Comparison of ENCODE assay signal across 1 cellular context in the genomic region with DNA sequence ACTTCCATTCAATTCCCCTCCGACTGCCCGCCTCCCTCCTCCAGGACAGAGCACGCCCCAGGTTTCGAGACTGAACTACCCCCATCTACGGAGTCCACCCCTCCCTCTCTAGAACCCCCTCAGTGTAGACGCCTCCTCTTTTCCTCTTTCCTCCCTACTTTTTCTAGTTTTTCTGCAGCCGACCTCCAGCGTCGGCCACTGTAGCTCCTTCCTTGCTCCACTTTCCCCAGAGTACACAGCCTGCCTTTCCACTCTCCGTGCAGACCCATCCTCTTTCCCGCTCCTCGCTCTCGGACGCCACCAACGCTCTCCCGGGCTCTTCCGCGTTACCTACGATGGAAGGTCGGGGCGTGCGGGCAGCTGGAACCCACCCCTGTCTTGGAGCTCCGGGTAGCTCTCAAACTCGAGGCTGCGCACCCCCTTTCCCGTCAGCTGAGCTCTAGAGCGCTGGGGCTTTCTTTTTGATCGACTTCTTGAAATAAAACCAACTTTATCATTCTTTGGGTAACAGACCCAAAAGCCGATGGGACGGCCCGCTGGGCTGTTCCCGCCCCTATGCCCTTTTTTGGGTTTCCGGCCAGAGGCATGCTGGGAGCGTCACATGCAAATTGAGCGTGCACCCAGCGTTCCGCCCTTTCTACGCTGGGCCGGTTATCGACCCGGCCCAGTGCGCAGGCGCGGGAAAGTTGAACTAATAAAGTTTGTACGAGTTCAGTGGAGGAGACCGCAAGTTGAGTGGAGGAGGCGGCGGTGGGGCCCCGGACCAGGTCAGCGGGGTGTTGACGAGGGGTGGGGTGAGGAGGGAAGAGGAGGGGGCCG.
A peak's percentile ranks its signal among the peaks of the same experiment; 100 is the strongest.
TF ChIP-seq lines count a peak whose summit lies in the region.

A gene with protein sequence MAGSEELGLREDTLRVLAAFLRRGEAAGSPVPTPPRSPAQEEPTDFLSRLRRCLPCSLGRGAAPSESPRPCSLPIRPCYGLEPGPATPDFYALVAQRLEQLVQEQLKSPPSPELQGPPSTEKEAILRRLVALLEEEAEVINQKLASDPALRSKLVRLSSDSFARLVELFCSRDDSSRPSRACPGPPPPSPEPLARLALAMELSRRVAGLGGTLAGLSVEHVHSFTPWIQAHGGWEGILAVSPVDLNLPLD (plus strand): TSS at position 633 of the 819 bp plus-strand sequence. CDS start 760 bp downstream, outside the sequence.
A gene with protein sequence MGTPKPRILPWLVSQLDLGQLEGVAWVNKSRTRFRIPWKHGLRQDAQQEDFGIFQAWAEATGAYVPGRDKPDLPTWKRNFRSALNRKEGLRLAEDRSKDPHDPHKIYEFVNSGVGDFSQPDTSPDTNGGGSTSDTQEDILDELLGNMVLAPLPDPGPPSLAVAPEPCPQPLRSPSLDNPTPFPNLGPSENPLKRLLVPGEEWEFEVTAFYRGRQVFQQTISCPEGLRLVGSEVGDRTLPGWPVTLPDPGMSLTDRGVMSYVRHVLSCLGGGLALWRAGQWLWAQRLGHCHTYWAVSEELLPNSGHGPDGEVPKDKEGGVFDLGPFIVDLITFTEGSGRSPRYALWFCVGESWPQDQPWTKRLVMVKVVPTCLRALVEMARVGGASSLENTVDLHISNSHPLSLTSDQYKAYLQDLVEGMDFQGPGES (minus strand): TSS at position 557 of the 819 bp plus-strand sequence. CDS start 1,019 bp downstream, outside the sequence.

TF ChIP-seq in K562, 482 proteins besides CTCF, POLR2A, EP300 and RAD21 (continued from another document and continues in another):
- TF ChIP-seq, protein P1, sequence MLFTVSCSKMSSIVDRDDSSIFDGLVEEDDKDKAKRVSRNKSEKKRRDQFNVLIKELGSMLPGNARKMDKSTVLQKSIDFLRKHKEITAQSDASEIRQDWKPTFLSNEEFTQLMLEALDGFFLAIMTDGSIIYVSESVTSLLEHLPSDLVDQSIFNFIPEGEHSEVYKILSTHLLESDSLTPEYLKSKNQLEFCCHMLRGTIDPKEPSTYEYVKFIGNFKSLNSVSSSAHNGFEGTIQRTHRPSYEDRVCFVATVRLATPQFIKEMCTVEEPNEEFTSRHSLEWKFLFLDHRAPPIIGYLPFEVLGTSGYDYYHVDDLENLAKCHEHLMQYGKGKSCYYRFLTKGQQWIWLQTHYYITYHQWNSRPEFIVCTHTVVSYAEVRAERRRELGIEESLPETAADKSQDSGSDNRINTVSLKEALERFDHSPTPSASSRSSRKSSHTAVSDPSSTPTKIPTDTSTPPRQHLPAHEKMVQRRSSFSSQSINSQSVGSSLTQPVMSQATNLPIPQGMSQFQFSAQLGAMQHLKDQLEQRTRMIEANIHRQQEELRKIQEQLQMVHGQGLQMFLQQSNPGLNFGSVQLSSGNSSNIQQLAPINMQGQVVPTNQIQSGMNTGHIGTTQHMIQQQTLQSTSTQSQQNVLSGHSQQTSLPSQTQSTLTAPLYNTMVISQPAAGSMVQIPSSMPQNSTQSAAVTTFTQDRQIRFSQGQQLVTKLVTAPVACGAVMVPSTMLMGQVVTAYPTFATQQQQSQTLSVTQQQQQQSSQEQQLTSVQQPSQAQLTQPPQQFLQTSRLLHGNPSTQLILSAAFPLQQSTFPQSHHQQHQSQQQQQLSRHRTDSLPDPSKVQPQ (CRISPR knock-in tag; IDR thresholded peaks at IDR 0.05; ENCODE audit: borderline replicate concordance), result no peak
- TF ChIP-seq POLR2AphosphoS5 (IDR thresholded peaks at IDR 0.05; ENCODE audit: control insufficient read depth, insufficient read depth, low read depth, low read length) (peak; percentile 89), RFX7 (CRISPR knock-in tag; IDR thresholded peaks at IDR 0.05) (no peak), ZNF766 (CRISPR knock-in tag; conservative IDR thresholded peaks at IDR 0.05) (no peak), CCNT2 (IDR thresholded peaks at IDR 0.05; ENCODE audit: borderline replicate concordance, extremely low read depth, insufficient read length, low read depth, low read length) (peak; percentile 68), MTA2 (IDR thresholded peaks at IDR 0.05; ENCODE audit: low read depth) (no peak), SIRT6 (IDR thresholded peaks at IDR 0.05; ENCODE audit: low read depth, low read length) (no peak), ZNF143 (CRISPR knock-in tag; IDR thresholded peaks at IDR 0.05) (peak; percentile 79), ZC3H8 (IDR thresholded peaks at IDR 0.05) (no peak), ZSCAN32 (CRISPR knock-in tag; IDR thresholded peaks at IDR 0.05) (0 out of 2 replicates have a peak, but pooled peaks have one; percentile 31), TBL1XR1 (IDR thresholded peaks at IDR 0.05; ENCODE audit: low read length in 2 of 2) (0 out of 4 replicates have a peak, but pooled peaks of 1 of the 2 experiments have one; percentile 5), NR2C1 (IDR thresholded peaks at IDR 0.05) (no peak), NR2C1 (tag; IDR thresholded peaks at IDR 0.05) (no peak), FOXJ3 (CRISPR knock-in tag; IDR thresholded peaks at IDR 0.05) (no peak), FOXK2 (conservative IDR thresholded peaks at IDR 0.05 in 1 of 2, IDR thresholded peaks at IDR 0.05 in 1 of 2; ENCODE audit: low read depth in 2 of 2) (no peak; a peak in 1 of 4 replicates), RBM17 (IDR thresholded peaks at IDR 0.05; ENCODE audit: borderline replicate concordance, low read depth, low read length) (no peak), CEBPG (CRISPR knock-in tag; IDR thresholded peaks at IDR 0.05) (no peak), CEBPG (tag; conservative IDR thresholded peaks at IDR 0.05 in 1 of 2, IDR thresholded peaks at IDR 0.05 in 1 of 2) (no peak), ZNF696 (CRISPR knock-in tag; conservative IDR thresholded peaks at IDR 0.05) (no peak), ZNF79 (CRISPR knock-in tag; IDR thresholded peaks at IDR 0.05; ENCODE audit: low read depth) (no peak), TAF9B (IDR thresholded peaks at IDR 0.05; ENCODE audit: partially characterized antibody) (peak; percentile 12), RHOXF2B (CRISPR knock-in tag; conservative IDR thresholded peaks at IDR 0.05) (no peak), XRCC3 (IDR thresholded peaks at IDR 0.05) (no peak), HDAC3 (IDR thresholded peaks at IDR 0.05; ENCODE audit: borderline replicate concordance, partially characterized antibody) (peak; percentile 12), ZNF311 (CRISPR knock-in tag; IDR thresholded peaks at IDR 0.05) (no peak), POLR3G (IDR thresholded peaks at IDR 0.05; ENCODE audit: extremely low read depth, insufficient read length, insufficient replicate concordance) (no peak)
- TF ChIP-seq, protein P2, sequence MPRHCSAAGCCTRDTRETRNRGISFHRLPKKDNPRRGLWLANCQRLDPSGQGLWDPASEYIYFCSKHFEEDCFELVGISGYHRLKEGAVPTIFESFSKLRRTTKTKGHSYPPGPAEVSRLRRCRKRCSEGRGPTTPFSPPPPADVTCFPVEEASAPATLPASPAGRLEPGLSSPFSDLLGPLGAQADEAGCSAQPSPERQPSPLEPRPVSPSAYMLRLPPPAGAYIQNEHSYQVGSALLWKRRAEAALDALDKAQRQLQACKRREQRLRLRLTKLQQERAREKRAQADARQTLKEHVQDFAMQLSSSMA (CRISPR knock-in tag; IDR thresholded peaks at IDR 0.05), result no peak
- TF ChIP-seq, protein P3, sequence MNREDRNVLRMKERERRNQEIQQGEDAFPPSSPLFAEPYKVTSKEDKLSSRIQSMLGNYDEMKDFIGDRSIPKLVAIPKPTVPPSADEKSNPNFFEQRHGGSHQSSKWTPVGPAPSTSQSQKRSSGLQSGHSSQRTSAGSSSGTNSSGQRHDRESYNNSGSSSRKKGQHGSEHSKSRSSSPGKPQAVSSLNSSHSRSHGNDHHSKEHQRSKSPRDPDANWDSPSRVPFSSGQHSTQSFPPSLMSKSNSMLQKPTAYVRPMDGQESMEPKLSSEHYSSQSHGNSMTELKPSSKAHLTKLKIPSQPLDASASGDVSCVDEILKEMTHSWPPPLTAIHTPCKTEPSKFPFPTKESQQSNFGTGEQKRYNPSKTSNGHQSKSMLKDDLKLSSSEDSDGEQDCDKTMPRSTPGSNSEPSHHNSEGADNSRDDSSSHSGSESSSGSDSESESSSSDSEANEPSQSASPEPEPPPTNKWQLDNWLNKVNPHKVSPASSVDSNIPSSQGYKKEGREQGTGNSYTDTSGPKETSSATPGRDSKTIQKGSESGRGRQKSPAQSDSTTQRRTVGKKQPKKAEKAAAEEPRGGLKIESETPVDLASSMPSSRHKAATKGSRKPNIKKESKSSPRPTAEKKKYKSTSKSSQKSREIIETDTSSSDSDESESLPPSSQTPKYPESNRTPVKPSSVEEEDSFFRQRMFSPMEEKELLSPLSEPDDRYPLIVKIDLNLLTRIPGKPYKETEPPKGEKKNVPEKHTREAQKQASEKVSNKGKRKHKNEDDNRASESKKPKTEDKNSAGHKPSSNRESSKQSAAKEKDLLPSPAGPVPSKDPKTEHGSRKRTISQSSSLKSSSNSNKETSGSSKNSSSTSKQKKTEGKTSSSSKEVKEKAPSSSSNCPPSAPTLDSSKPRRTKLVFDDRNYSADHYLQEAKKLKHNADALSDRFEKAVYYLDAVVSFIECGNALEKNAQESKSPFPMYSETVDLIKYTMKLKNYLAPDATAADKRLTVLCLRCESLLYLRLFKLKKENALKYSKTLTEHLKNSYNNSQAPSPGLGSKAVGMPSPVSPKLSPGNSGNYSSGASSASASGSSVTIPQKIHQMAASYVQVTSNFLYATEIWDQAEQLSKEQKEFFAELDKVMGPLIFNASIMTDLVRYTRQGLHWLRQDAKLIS (CRISPR knock-in tag; IDR thresholded peaks at IDR 0.05), result no peak
- TF ChIP-seq, protein P4, sequence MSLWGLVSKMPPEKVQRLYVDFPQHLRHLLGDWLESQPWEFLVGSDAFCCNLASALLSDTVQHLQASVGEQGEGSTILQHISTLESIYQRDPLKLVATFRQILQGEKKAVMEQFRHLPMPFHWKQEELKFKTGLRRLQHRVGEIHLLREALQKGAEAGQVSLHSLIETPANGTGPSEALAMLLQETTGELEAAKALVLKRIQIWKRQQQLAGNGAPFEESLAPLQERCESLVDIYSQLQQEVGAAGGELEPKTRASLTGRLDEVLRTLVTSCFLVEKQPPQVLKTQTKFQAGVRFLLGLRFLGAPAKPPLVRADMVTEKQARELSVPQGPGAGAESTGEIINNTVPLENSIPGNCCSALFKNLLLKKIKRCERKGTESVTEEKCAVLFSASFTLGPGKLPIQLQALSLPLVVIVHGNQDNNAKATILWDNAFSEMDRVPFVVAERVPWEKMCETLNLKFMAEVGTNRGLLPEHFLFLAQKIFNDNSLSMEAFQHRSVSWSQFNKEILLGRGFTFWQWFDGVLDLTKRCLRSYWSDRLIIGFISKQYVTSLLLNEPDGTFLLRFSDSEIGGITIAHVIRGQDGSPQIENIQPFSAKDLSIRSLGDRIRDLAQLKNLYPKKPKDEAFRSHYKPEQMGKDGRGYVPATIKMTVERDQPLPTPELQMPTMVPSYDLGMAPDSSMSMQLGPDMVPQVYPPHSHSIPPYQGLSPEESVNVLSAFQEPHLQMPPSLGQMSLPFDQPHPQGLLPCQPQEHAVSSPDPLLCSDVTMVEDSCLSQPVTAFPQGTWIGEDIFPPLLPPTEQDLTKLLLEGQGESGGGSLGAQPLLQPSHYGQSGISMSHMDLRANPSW (CRISPR knock-in tag; IDR thresholded peaks at IDR 0.05), result no peak; the same call in 1 of the 2 replicates
- TF ChIP-seq, protein P5, sequence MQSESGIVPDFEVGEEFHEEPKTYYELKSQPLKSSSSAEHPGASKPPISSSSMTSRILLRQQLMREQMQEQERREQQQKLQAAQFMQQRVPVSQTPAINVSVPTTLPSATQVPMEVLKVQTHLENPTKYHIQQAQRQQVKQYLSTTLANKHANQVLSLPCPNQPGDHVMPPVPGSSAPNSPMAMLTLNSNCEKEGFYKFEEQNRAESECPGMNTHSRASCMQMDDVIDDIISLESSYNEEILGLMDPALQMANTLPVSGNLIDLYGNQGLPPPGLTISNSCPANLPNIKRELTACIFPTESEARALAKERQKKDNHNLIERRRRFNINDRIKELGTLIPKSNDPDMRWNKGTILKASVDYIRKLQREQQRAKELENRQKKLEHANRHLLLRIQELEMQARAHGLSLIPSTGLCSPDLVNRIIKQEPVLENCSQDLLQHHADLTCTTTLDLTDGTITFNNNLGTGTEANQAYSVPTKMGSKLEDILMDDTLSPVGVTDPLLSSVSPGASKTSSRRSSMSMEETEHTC (IDR thresholded peaks at IDR 0.05), result no peak
- TF ChIP-seq, protein P6, sequence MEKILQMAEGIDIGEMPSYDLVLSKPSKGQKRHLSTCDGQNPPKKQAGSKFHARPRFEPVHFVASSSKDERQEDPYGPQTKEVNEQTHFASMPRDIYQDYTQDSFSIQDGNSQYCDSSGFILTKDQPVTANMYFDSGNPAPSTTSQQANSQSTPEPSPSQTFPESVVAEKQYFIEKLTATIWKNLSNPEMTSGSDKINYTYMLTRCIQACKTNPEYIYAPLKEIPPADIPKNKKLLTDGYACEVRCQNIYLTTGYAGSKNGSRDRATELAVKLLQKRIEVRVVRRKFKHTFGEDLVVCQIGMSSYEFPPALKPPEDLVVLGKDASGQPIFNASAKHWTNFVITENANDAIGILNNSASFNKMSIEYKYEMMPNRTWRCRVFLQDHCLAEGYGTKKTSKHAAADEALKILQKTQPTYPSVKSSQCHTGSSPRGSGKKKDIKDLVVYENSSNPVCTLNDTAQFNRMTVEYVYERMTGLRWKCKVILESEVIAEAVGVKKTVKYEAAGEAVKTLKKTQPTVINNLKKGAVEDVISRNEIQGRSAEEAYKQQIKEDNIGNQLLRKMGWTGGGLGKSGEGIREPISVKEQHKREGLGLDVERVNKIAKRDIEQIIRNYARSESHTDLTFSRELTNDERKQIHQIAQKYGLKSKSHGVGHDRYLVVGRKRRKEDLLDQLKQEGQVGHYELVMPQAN (IDR thresholded peaks at IDR 0.05; ENCODE audit: borderline replicate concordance), result peak; percentile 90
- TF ChIP-seq, protein P7, sequence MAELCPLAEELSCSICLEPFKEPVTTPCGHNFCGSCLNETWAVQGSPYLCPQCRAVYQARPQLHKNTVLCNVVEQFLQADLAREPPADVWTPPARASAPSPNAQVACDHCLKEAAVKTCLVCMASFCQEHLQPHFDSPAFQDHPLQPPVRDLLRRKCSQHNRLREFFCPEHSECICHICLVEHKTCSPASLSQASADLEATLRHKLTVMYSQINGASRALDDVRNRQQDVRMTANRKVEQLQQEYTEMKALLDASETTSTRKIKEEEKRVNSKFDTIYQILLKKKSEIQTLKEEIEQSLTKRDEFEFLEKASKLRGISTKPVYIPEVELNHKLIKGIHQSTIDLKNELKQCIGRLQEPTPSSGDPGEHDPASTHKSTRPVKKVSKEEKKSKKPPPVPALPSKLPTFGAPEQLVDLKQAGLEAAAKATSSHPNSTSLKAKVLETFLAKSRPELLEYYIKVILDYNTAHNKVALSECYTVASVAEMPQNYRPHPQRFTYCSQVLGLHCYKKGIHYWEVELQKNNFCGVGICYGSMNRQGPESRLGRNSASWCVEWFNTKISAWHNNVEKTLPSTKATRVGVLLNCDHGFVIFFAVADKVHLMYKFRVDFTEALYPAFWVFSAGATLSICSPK (IDR thresholded peaks at IDR 0.05; ENCODE audit: borderline replicate concordance), result no peak
- TF ChIP-seq, protein P8, sequence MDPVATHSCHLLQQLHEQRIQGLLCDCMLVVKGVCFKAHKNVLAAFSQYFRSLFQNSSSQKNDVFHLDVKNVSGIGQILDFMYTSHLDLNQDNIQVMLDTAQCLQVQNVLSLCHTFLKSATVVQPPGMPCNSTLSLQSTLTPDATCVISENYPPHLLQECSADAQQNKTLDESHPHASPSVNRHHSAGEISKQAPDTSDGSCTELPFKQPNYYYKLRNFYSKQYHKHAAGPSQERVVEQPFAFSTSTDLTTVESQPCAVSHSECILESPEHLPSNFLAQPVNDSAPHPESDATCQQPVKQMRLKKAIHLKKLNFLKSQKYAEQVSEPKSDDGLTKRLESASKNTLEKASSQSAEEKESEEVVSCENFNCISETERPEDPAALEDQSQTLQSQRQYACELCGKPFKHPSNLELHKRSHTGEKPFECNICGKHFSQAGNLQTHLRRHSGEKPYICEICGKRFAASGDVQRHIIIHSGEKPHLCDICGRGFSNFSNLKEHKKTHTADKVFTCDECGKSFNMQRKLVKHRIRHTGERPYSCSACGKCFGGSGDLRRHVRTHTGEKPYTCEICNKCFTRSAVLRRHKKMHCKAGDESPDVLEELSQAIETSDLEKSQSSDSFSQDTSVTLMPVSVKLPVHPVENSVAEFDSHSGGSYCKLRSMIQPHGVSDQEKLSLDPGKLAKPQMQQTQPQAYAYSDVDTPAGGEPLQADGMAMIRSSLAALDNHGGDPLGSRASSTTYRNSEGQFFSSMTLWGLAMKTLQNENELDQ (CRISPR knock-in tag; IDR thresholded peaks at IDR 0.05; ENCODE audit: borderline replicate concordance), result no peak
